In genomic region chr7:111076205-111076604, GRCh38 we compare ENCODE assay signal across 11 cellular contexts. TPM values are rescaled to one million over a fixed set of nuclear protein-coding genes. Genes with fewer than 3 reads are reported as not detected.
DNase-seq lines count a peak whose midpoint lies in the region; TF ChIP-seq lines count a peak whose summit lies in the region.
"Had no signal": no experiment of that assay in that cellular context is flagged by ENCODE, and none has a peak within 500 bp of the region (broad histone marks: within the 10 kb centered on the region; RNA-seq: fewer than 3 reads in every experiment).

No MANE protein-coding gene starts in this region.

- DNase-seq in GM04504 (ENCODE audit: low read depth) = peak; percentile 42
- peak; percentile 50 for DNase-seq in RPMI7951 (ENCODE audit: low read depth)
- peak; percentile 14 for DNase-seq in amniotic epithelial cell (ENCODE audit: low read depth)
- DNase-seq in stimulated activated CD4-positive, alpha-beta T cell treated with anti-CD3 and anti-CD28 coated beads, Interleukin-1b, Interleukin-23, amount 100 ng/mL, for 48 hours = peak; percentile 40
- DNase-seq in tibial artery = no peak
- no peak for DNase-seq in iPS-NIHi11 (ENCODE audit: low spot score)
- no peak for DNase-seq in posterior vena cava (ENCODE audit: low spot score)
- DNase-seq: DMS53, NCI-H1105 treated with DMSO at 0.1 percent for 48 hours, uterus had no signal

- peaks cover 0 to 29% (median 0%) of the 10 kb centered on the region in 4 donors for H3K4me1 ChIP-seq in tibial artery
- H3K4me1 ChIP-seq: parathyroid adenoma, uterus had no signal

- H3K27ac ChIP-seq in tibial artery = no peak overlapping the region
- H3K27ac ChIP-seq: parathyroid adenoma, uterus had no signal

- no peak overlapping the region for H3K4me3 ChIP-seq in tibial artery
- H3K4me3 ChIP-seq: uterus had no signal

- H3K27me3 ChIP-seq in tibial artery = no peaks in the 10 kb centered on the region
- H3K27me3 ChIP-seq: uterus had no signal

- H3K9me3 ChIP-seq in tibial artery = no peaks in the 10 kb centered on the region
- H3K9me3 ChIP-seq: uterus had no signal

- no peak for TF ChIP-seq CTCF in tibial artery (IDR thresholded peaks at IDR 0.05)

- intact Hi-C loops in tibial artery (cut with DNase I; ENCODE audit: low total_unique reads) = no loop called here
- intact Hi-C loops in posterior vena cava (cut with DNase I) = no loop called here

- H3K36me3 ChIP-seq in tibial artery = no peaks in the 10 kb centered on the region
- H3K36me3 ChIP-seq: uterus had no signal

RNA-seq across cellular contexts. Expression of gene LRRN3, which starts 14.7 kb away (rescaled TPM):
- 2.4 and 3.4 TPM in 2 replicates for total RNA-seq in RPMI7951 (2014; rRNA removed; shearing (Covaris generic))
- total RNA-seq in posterior vena cava = 1 to 10 TPM in 1 of 2 donors, under 1 TPM in 1; 0.05 to 1.3 TPM

Comparison
In these comparisons a context has a peak if more than half of its experiments do, and no peak if none do; other contexts are left out.
1. DNase-seq: peak in GM04504 (single experiment), RPMI7951 (single experiment), amniotic epithelial cell (single experiment) and stimulated activated CD4-positive, alpha-beta T cell treated with anti-CD3 and anti-CD28 coated beads, Interleukin-1b, Interleukin-23, amount 100 ng/mL, for 48 hours (single experiment); none in tibial artery (0 of 2), iPS-NIHi11 (single experiment) and posterior vena cava (single experiment).